8 cellular contexts compared by ENCODE assay signal in the genomic region with DNA sequence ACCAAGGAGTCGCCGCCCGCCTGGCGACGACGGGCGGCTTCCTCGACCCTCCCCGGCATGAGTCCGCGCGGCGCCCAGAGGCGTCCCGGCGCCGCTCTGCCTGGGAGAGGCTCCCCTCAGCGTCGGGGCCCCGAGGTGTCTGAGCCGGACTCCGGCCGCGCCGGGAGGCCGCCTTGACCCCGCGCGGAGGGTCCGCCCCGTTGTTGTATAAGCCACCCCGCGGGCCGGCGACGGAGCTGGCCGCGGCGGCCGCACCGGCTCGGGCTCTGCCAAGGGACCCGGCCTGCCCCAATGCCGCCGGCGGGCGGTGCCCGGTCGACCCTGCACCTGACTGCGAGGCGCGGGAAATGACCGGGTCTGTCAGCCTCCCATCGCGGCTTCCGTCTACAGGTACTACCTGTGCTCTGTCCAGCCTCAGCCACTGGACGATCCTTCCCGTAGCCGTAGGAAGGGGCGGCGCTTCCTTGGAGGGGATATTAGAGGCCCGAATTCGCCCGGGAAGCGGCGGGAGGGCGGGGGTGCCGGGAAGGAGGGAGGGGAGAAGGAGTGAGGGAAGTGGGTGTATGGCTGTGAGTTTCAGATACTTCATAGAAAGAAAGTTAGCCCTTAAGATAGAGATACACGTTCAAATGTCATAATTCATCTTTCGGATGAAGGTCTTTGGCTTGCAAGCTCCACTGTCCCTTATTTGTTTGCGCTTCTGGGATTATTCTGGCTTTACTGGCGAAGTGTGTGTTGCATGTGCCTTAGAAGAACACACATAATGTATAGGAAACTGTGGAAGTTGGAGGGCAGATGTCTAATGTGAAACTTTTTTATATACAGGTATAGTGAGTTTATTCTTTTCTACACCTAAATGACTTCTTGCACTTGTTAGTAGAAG. TPM values are rescaled to one million over a fixed set of nuclear protein-coding genes. Genes with fewer than 3 reads are reported as not detected.
DNase-seq lines count a peak whose midpoint lies in the region; ATAC-seq and TF ChIP-seq lines count a peak whose summit lies in the region.

No MANE protein-coding gene starts in this region.

- no peaks in the 10 kb centered on the region for H3K9me3 Mint-ChIP-seq in activated T-cell treated with anti-CD3 and anti-CD28 coated beads, Interleukin-2, amount 50 U/mL, for 72 hours
- no peaks in the 10 kb centered on the region for H3K9me3 Mint-ChIP-seq in naive thymus-derived CD8-positive, alpha-beta T cell

- H3K27ac Mint-ChIP-seq in activated T-cell treated with anti-CD3 and anti-CD28 coated beads, Interleukin-2, amount 50 U/mL, for 72 hours = peak overlapping the region; percentile 95
- peak overlapping the region; percentile 72 to 93 (median 84) for H3K27ac Mint-ChIP-seq in naive thymus-derived CD8-positive, alpha-beta T cell

- no peaks in the 10 kb centered on the region for H3K27me3 ChIP-seq in fibroblast of lung (ENCODE audit: control insufficient read depth, insufficient read depth, low read length)
- H3K27me3 ChIP-seq in stomach = no peaks in the 10 kb centered on the region

- peak overlapping the region; percentile 55 to 86 (median 85) for H3K4me3 ChIP-seq in fibroblast of lung (replicated peaks in 1 of 4; ENCODE audit: control extremely low read depth in 1 of 4, insufficient read depth in 1 of 4, low read depth in 3 of 4, low read length in 4 of 4)
- H3K4me3 ChIP-seq in stomach = peak overlapping the region; percentile 62 to 93 (median 80)

- no peak for TF ChIP-seq EP300 in stomach (IDR thresholded peaks at IDR 0.05)

- peaks cover 46% of the 10 kb centered on the region for H3K79me2 ChIP-seq in fibroblast of lung (ENCODE audit: control insufficient read depth, insufficient read depth, low read length)

- H3K36me3 Mint-ChIP-seq in activated T-cell treated with anti-CD3 and anti-CD28 coated beads, Interleukin-2, amount 50 U/mL, for 72 hours (ENCODE audit: insufficient read depth in 2 of 2) = peaks cover 2 to 3% of the 10 kb centered on the region in 2 donors
- H3K36me3 Mint-ChIP-seq in naive thymus-derived CD8-positive, alpha-beta T cell = no peaks in the 10 kb centered on the region

- POLR2A ChIA-PET in naive thymus-derived CD8-positive, alpha-beta T cell (lab: Charles Lee) = interaction anchor here (0.9 to 2.6 kb wide), 4 partner anchors 39 to 394 kb away, joined by 3 to 14 read pairs (median 4); a partner anchor contains a TSS

- H3K27ac ChIP-seq in 22Rv1 = peak overlapping the region; percentile 97
- H3K27ac ChIP-seq in fibroblast of lung (ENCODE audit: insufficient read depth, low read length) = peak overlapping the region; percentile 72
- peak overlapping the region; percentile 94 to 100 (median 98) for H3K27ac ChIP-seq in stomach

- intact Hi-C loops in stomach (cut with DNase I; ENCODE audit: low total_unique reads) = no loop called here

- no peak for TF ChIP-seq POLR2A in stomach (IDR thresholded peaks at IDR 0.05)

- 0 to 1% (median 1%) methylated on average over 22 to 72 of the region's 72 CpGs for WGBS in stomach, 5 donors

- H3K9me3 ChIP-seq in fibroblast of lung (ENCODE audit: control insufficient read depth, insufficient read depth, low read depth, low read length) = no peaks in the 10 kb centered on the region
- H3K9me3 ChIP-seq in stomach = no peaks in the 10 kb centered on the region

- peaks cover 9% of the 10 kb centered on the region for H3K4me1 ChIP-seq in fibroblast of lung (ENCODE audit: control insufficient read depth, extremely low read depth, insufficient read depth, low read length)
- peaks cover 10 to 68% (median 41%) of the 10 kb centered on the region in 4 donors for H3K4me1 ChIP-seq in stomach

- H3K4me1 Mint-ChIP-seq in activated T-cell treated with anti-CD3 and anti-CD28 coated beads, Interleukin-2, amount 50 U/mL, for 72 hours (ENCODE audit: low read depth) = peaks cover 47% of the 10 kb centered on the region
- H3K4me1 Mint-ChIP-seq in naive thymus-derived CD8-positive, alpha-beta T cell = peaks cover 21 to 38% (median 28%) of the 10 kb centered on the region in 4 donors

- no peaks in the 10 kb centered on the region for H4K20me1 ChIP-seq in fibroblast of lung (ENCODE audit: control insufficient read depth, extremely low read depth, insufficient read depth, low read length)

- H3K4me2 ChIP-seq in fibroblast of lung (ENCODE audit: extremely low read depth, insufficient read depth, low read length) = peak overlapping the region; percentile 84

- TF ChIP-seq CTCF in 22Rv1 (IDR thresholded peaks at IDR 0.05) (no peak), fibroblast of lung (conservative IDR thresholded peaks at IDR 0.05 in 1 of 2, IDR thresholded peaks at IDR 0.05 in 1 of 2; ENCODE audit: low read depth in 1 of 2, low read length in 2 of 2) (no peak), stomach (IDR thresholded peaks at IDR 0.05) (no peak)

- H2AFZ ChIP-seq in fibroblast of lung (ENCODE audit: low read length) = peak overlapping the region; percentile 76

- peak overlapping the region; percentile 88 to 99 for H3K4me3 Mint-ChIP-seq in activated T-cell treated with anti-CD3 and anti-CD28 coated beads, Interleukin-2, amount 50 U/mL, for 72 hours
- H3K4me3 Mint-ChIP-seq in naive thymus-derived CD8-positive, alpha-beta T cell = peak overlapping the region; percentile 77 to 98 (median 94)

- no peaks in the 10 kb centered on the region for H3K36me3 ChIP-seq in fibroblast of lung (ENCODE audit: control insufficient read depth, insufficient read depth, low read length)
- no peaks in the 10 kb centered on the region for H3K36me3 ChIP-seq in stomach

- H3K27me3 Mint-ChIP-seq in activated T-cell treated with anti-CD3 and anti-CD28 coated beads, Interleukin-2, amount 50 U/mL, for 72 hours (ENCODE audit: low read depth) = peaks cover 10% of the 10 kb centered on the region
- no peaks in the 10 kb centered on the region for H3K27me3 Mint-ChIP-seq in naive thymus-derived CD8-positive, alpha-beta T cell

- peak; percentile 25 for ATAC-seq in GM18517 (IDR thresholded peaks at IDR 0.05; ENCODE audit: unreplicated experiment)
- ATAC-seq in HG03045 (IDR thresholded peaks at IDR 0.05; ENCODE audit: unreplicated experiment) = peak; percentile 37
- peak; percentile 26 to 34 for ATAC-seq in activated T-cell treated with anti-CD3 and anti-CD28 coated beads, Interleukin-2, amount 50 U/mL, for 72 hours (replicated peaks in 1 of 2)
- peak; percentile 14 to 23 for ATAC-seq in naive thymus-derived CD8-positive, alpha-beta T cell

- DNase-seq in NCI-H748 treated with DMSO at 0.1 percent for 48 hours (lab: John Stamatoyannopoulos, UW) (peak; percentile 38), fibroblast of lung (ENCODE audit: low read depth in 2 of 2) (peak; percentile 40 to 49), stomach (peak; percentile 84)
- DNase-seq in activated T-cell treated with anti-CD3 and anti-CD28 coated beads, Interleukin-2, amount 50 U/mL, for 72 hours = peak; percentile 45 to 67
- DNase-seq in naive thymus-derived CD8-positive, alpha-beta T cell = peak in 7 of 10 donors; percentile 4 to 64 (median 25)

- peak overlapping the region; percentile 86 for H3K9ac ChIP-seq in fibroblast of lung (ENCODE audit: insufficient read depth, low read length)

RNA-seq across cellular contexts. Expression of a gene that starts 0.6 kb away (rescaled TPM):
- total RNA-seq in activated T-cell treated with anti-CD3 and anti-CD28 coated beads, Interleukin-2, amount 50 U/mL, for 72 hours = 10 to 100 TPM; 18.9 to 19.8 TPM
- total RNA-seq in fibroblast of lung (48.5 and 64.7 TPM in 2 replicates), stomach (10 to 100 TPM in 4 of 5 donors, 1 to 10 TPM in 1; 3.2 to 38.0 (median 26.8) TPM)
- polyA plus RNA-seq in fibroblast of lung (55.5 and 59.8 TPM in 2 replicates), stomach (10 to 100 TPM; 13.8 to 26.1 (median 22.8) TPM)
- 38.5 and 42.2 TPM in 2 replicates for polyA plus RNA-seq in fibroblast of lung (2012)
- 11.6 and 32.8 TPM in 2 replicates for polyA minus RNA-seq in fibroblast of lung (ENCODE audit: low replicate concordance)
- 1 to 10 TPM; 6.4 to 6.9 TPM for total RNA-seq in naive thymus-derived CD8-positive, alpha-beta T cell
- 1 to 10 TPM; 1.7 to 4.0 (median 3.6) TPM for polyA plus RNA-seq in naive thymus-derived CD8-positive, alpha-beta T cell

Comparison
In these comparisons a context has a peak if more than half of its experiments do, and no peak if none do; other contexts are left out.
1. Peak in every context shown above with its lines: DNase-seq, ATAC-seq, H3K4me3 ChIP-seq and H3K27ac ChIP-seq.
2. DNase-seq: peak in every context shown above with its lines; median percentile 84 in stomach; 56 in activated T-cell treated with anti-CD3 and anti-CD28 coated beads, Interleukin-2, amount 50 U/mL, for 72 hours; 44 in fibroblast of lung; 38 in NCI-H748 treated with DMSO at 0.1 percent for 48 hours; 25 in naive thymus-derived CD8-positive, alpha-beta T cell.